ENCODE assay signal across 1 cellular context in the genomic region with DNA sequence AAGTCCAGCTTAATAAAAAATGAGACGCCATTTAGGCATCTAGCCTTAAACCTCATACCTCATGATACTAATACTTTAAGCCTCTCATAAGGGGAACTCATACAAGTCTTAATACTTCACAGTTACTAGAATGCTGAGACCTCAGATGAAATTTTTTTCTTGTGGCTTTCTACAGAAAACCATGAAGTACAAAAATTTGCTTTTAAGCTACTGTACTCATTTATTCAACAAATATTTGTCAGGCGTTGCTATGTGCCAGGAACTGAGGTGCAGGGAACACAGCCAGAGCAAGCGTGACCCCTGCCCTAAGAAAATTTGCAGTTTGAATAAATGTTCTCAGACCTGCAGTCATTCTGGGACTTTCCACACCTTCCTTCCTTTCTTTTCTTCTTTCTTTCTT.
TF ChIP-seq lines count a peak whose summit lies in the region.

No MANE protein-coding gene starts in this region.

TF ChIP-seq in IMR-90, 13 proteins besides CTCF, POLR2A, EP300 and RAD21 (continued from another document):
- TF ChIP-seq RFX5 (IDR thresholded peaks at IDR 0.05; ENCODE audit: low read depth, low read length) (no peak), RCOR1 (IDR thresholded peaks at IDR 0.05; ENCODE audit: insufficient replicate concordance, low read length) (no peak), MXI1 (IDR thresholded peaks at IDR 0.05; ENCODE audit: borderline replicate concordance, low read depth, low read length) (no peak), BHLHE40 (IDR thresholded peaks at IDR 0.05; ENCODE audit: low read depth, low read length) (no peak)
